8 cellular contexts compared by ENCODE assay signal in genomic region chr9:109036744-109037680, GRCh38. TPM values are rescaled to one million over a fixed set of nuclear protein-coding genes. Genes with fewer than 3 reads are reported as not detected.
DNase-seq lines count a peak whose midpoint lies in the region; ATAC-seq, FAIRE-seq and TF ChIP-seq lines count a peak whose summit lies in the region.

No MANE protein-coding gene starts in this region.

- H3K4me2 ChIP-seq in SK-N-SH, result peak overlapping the region; percentile 36

- TF ChIP-seq POLR2A in GM12892 (IDR thresholded peaks at IDR 0.05; ENCODE audit: low read depth, low read length), result no peak

- no peak for TF ChIP-seq RAD21 in SK-N-SH (IDR thresholded peaks at IDR 0.05; ENCODE audit: low read length)

- H3K4me3 ChIP-seq in SK-N-SH (ENCODE audit: low read depth in 2 of 2, low read length in 1 of 2), result no peak overlapping the region
- H3K4me3 ChIP-seq in cardiac muscle cell, result no peak overlapping the region
- H3K4me3 ChIP-seq in psoas muscle, result no peak overlapping the region

- H3K4me1 Mint-ChIP-seq in endothelial cell (ENCODE audit: unreplicated experiment) (no peaks in the 10 kb centered on the region), type B pancreatic cell (ENCODE audit: unreplicated experiment) (no peaks in the 10 kb centered on the region)

- H3K27ac Mint-ChIP-seq in endothelial cell (ENCODE audit: unreplicated experiment) (no peak overlapping the region), type B pancreatic cell (no peak overlapping the region)

- peaks cover 0 to 26% of the 10 kb centered on the region in 2 experiments; a peak in 3 of 4 replicates for H3K4me1 ChIP-seq in SK-N-SH (ENCODE audit: control insufficient read depth in 1 of 2, insufficient read depth in 2 of 2, low read depth in 1 of 2, low read length in 1 of 2)
- peaks cover 8% of the 10 kb centered on the region for H3K4me1 ChIP-seq in cardiac muscle cell (ENCODE audit: low read depth)
- peaks cover 7% of the 10 kb centered on the region for H3K4me1 ChIP-seq in psoas muscle

- H3K27ac ChIP-seq in SK-N-SH (ENCODE audit: low read depth in 2 of 2, low read length in 1 of 2), result peak overlapping the region; percentile 43 to 82; a peak in 3 of 4 replicates
- H3K27ac ChIP-seq in cardiac muscle cell, result peak overlapping the region; percentile 74
- H3K27ac ChIP-seq in psoas muscle, result peak overlapping the region; percentile 7

- TF ChIP-seq EP300 in SK-N-SH (IDR thresholded peaks at IDR 0.05; ENCODE audit: borderline replicate concordance in 1 of 2, low read depth in 1 of 2, low read length in 1 of 2), result no peak

- H2AFZ ChIP-seq in SK-N-SH (ENCODE audit: low read depth), result no peak overlapping the region

- H3K9ac ChIP-seq in SK-N-SH, result no peak overlapping the region

- peaks cover 29% of the 10 kb centered on the region for H3F3A ChIP-seq in SK-N-SH (replicated peaks; ENCODE audit: insufficient read depth)

- H3K79me2 ChIP-seq in SK-N-SH (ENCODE audit: insufficient read depth), result peaks cover 36% of the 10 kb centered on the region; the same call in 1 of the 2 replicates

- DNase-seq in Daoy (ENCODE audit: low read depth) (peak; percentile 17), SK-N-SH (no peak), cardiac muscle cell (ENCODE audit: low read depth in 1 of 2, low spot score in 1 of 2) (peak; percentile 32 to 57), psoas muscle (no peak), endothelial cell (ENCODE audit: low spot score) (no peak), type B pancreatic cell (ENCODE audit: extremely low spot score, unreplicated experiment) (no peak), NCI-H128 (lab: John Stamatoyannopoulos, UW; ENCODE audit: unreplicated experiment) (no peak), GM12892 (ENCODE audit: insufficient read length) (no peak)

- ATAC-seq in psoas muscle, result no peak

- no peaks in the 10 kb centered on the region for H3K9me2 ChIP-seq in SK-N-SH

- CTCF ChIA-PET in SK-N-SH (lab: Yijun Ruan, JAX), result interaction anchor here (0.6 kb wide), 1 partner anchor 1169 kb away, joined by 3 read pairs; no protein-coding TSS in a partner anchor

- H3K9me3 Mint-ChIP-seq in endothelial cell (ENCODE audit: unreplicated experiment) (no peaks in the 10 kb centered on the region), type B pancreatic cell (no peaks in the 10 kb centered on the region)

- FAIRE-seq in GM12892 (lab: Jason Lieb, UNC), result no peak

- H3K27me3 ChIP-seq in SK-N-SH (ENCODE audit: insufficient read depth), result no peaks in the 10 kb centered on the region
- H3K27me3 ChIP-seq in cardiac muscle cell, result no peaks in the 10 kb centered on the region
- H3K27me3 ChIP-seq in psoas muscle (ENCODE audit: insufficient read depth in 3 of 3, low read length in 2 of 3), result no peaks in the 10 kb centered on the region

- POLR2A ChIA-PET in SK-N-SH (lab: Yijun Ruan, JAX), result no interaction called here

- intact Hi-C loops in psoas muscle (cut with DNase I), result no loop called here

- H3K9me3 ChIP-seq in SK-N-SH, result no peaks in the 10 kb centered on the region
- no peaks in the 10 kb centered on the region for H3K9me3 ChIP-seq in cardiac muscle cell (ENCODE audit: low read depth)
- no peaks in the 10 kb centered on the region for H3K9me3 ChIP-seq in psoas muscle

- peaks cover 1% of the 10 kb centered on the region for H3K27me3 Mint-ChIP-seq in endothelial cell (ENCODE audit: unreplicated experiment)
- no peaks in the 10 kb centered on the region for H3K27me3 Mint-ChIP-seq in type B pancreatic cell

- no peaks in the 10 kb centered on the region for H4K20me1 ChIP-seq in SK-N-SH (ENCODE audit: insufficient read depth)

- H3K4me3 Mint-ChIP-seq in endothelial cell (ENCODE audit: unreplicated experiment) (no peak overlapping the region), type B pancreatic cell (no peak overlapping the region)

- no peak for TF ChIP-seq CTCF in SK-N-SH (IDR thresholded peaks at IDR 0.05)
- TF ChIP-seq CTCF in cardiac muscle cell (IDR thresholded peaks at IDR 0.05; ENCODE audit: low read depth, low read length), result no peak
- no peak for TF ChIP-seq CTCF in psoas muscle (IDR thresholded peaks at IDR 0.05)
- TF ChIP-seq CTCF in endothelial cell (IDR thresholded peaks at IDR 0.05; ENCODE audit: unreplicated experiment), result no peak
- no peak for TF ChIP-seq CTCF in type B pancreatic cell (conservative IDR thresholded peaks at IDR 0.05)

- peaks cover 27 to 53% of the 10 kb centered on the region in 2 experiments for H3K36me3 ChIP-seq in SK-N-SH (replicated peaks in 1 of 2; ENCODE audit: control insufficient read depth in 1 of 2, insufficient read depth in 2 of 2, low read length in 1 of 2)
- H3K36me3 ChIP-seq in cardiac muscle cell, result peaks cover 17% of the 10 kb centered on the region
- peaks cover 3 to 57% of the 10 kb centered on the region in 2 donors for H3K36me3 ChIP-seq in psoas muscle (ENCODE audit: insufficient read depth in 1 of 2, low read depth in 1 of 2)

- 87% methylated on average over 6 of the region's 6 CpGs for WGBS in SK-N-SH (ENCODE audit: low lambda C conversion rate)
- 73 to 77% (median 74%) methylated on average over 6 of the region's 6 CpGs for WGBS in psoas muscle, 3 donors

- H3K36me3 Mint-ChIP-seq in endothelial cell (ENCODE audit: low read depth, unreplicated experiment) (peaks cover 7% of the 10 kb centered on the region), type B pancreatic cell (peaks cover 43% of the 10 kb centered on the region)

TF ChIP-seq in SK-N-SH, 30 proteins besides CTCF, POLR2A, EP300 and RAD21:
- TF ChIP-seq MEF2A (IDR thresholded peaks at IDR 0.05; ENCODE audit: borderline replicate concordance, low read depth) (no peak), PBX3 (IDR thresholded peaks at IDR 0.05) (no peak), NRF1 (IDR thresholded peaks at IDR 0.05; ENCODE audit: low read depth, low read length) (no peak), RFX5 (IDR thresholded peaks at IDR 0.05; ENCODE audit: low read length) (no peak), CHD2 (IDR thresholded peaks at IDR 0.05; ENCODE audit: low read length, partially characterized antibody) (no peak), YY1 (IDR thresholded peaks at IDR 0.05; ENCODE audit: low read depth) (no peak), RCOR1 (IDR thresholded peaks at IDR 0.05; ENCODE audit: low read length) (no peak), MXI1 (IDR thresholded peaks at IDR 0.05; ENCODE audit: low read depth, low read length) (no peak), TEAD4 (IDR thresholded peaks at IDR 0.05; ENCODE audit: borderline replicate concordance, insufficient read depth) (no peak), GATA2 (CRISPR knock-in tag; IDR thresholded peaks at IDR 0.05) (no peak)
- TF ChIP-seq, protein P1, sequence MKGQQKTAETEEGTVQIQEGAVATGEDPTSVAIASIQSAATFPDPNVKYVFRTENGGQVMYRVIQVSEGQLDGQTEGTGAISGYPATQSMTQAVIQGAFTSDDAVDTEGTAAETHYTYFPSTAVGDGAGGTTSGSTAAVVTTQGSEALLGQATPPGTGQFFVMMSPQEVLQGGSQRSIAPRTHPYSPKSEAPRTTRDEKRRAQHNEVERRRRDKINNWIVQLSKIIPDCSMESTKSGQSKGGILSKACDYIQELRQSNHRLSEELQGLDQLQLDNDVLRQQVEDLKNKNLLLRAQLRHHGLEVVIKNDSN (IDR thresholded peaks at IDR 0.05; ENCODE audit: borderline replicate concordance, low read depth), result no peak

RNA-seq across cellular contexts. Expression of gene CTNNAL1, which starts 23.7 kb away (rescaled TPM):
- 311 and 350 TPM in 2 replicates for total RNA-seq in Daoy (2014; rRNA removed; shearing (Covaris generic))
- 32.8 and 45.0 TPM in 2 replicates for polyA plus RNA-seq in SK-N-SH (2012; rRNA removed)
- polyA plus RNA-seq in SK-N-SH (2012; cell fraction: cytosol; rRNA removed), result 61.3 and 78.0 TPM in 2 replicates
- 18.5 and 32.1 TPM in 2 replicates for polyA plus RNA-seq in SK-N-SH (2012; cell fraction: nucleus; rRNA removed)
- total RNA-seq in cardiac muscle cell, result 55.7 and 64.7 TPM in 2 replicates
- 102 and 115 TPM in 2 replicates for polyA plus RNA-seq in cardiac muscle cell
- 10 to 100 TPM; 27.2 to 48.2 (median 32.5) TPM for total RNA-seq in psoas muscle
- 10 to 100 TPM; 14.1 to 49.4 (median 44.2) TPM for polyA plus RNA-seq in psoas muscle
- 31.2 TPM for total RNA-seq in endothelial cell (ENCODE audit: unreplicated experiment)
- 29.7 and 36.0 TPM in 2 replicates for total RNA-seq in type B pancreatic cell (ENCODE audit: low replicate concordance)
- 37.6 TPM for polyA plus RNA-seq in GM12892 (2012; ENCODE audit: missing spikeins)

Comparison
In these comparisons a context has a peak if more than half of its experiments do, and no peak if none do; other contexts are left out.
1. DNase-seq: peak in Daoy (single experiment) and cardiac muscle cell (2 of 2); none in SK-N-SH (single experiment), psoas muscle (0 of 2), endothelial cell (single experiment), type B pancreatic cell (single experiment), NCI-H128 (single experiment) and GM12892 (single experiment).
2. H3K27ac ChIP-seq: peak in every context shown above with its lines; median percentile 74 in cardiac muscle cell; 62 in SK-N-SH; 7 in psoas muscle.